In genomic region chr9:111232997-111233790, GRCh38 we compare ENCODE assay signal across 20 cellular contexts.
A peak's percentile ranks its signal among the peaks of the same experiment; 100 is the strongest.
DNase-seq lines count a peak whose midpoint lies in the region; ATAC-seq and TF ChIP-seq lines count a peak whose summit lies in the region.
"Had no signal": no experiment of that assay in that cellular context is flagged by ENCODE, and none has a peak within 500 bp of the region (broad histone marks: within the 10 kb centered on the region; RNA-seq: fewer than 3 reads in every experiment).

No MANE protein-coding gene starts in this region.

- no peak overlapping the region for H3K4me3 ChIP-seq in endodermal cell (ENCODE audit: low read length)
- H3K4me3 ChIP-seq: BLaER1, K562, pancreas, spleen, thyroid gland had no signal

- H3K27me3 ChIP-seq in endodermal cell (ENCODE audit: control insufficient read depth, insufficient read depth, low read length, poor library complexity, severe bottlenecking): no peaks in the 10 kb centered on the region
- H3K27me3 ChIP-seq: BLaER1, pancreas, spleen, thyroid gland had no signal

- H3K27me3 Mint-ChIP-seq in endodermal cell (ENCODE audit: insufficient read depth) (peaks cover 2% of the 10 kb centered on the region), nephron progenitor cell (ENCODE audit: low read depth, poor library complexity) (no peaks in the 10 kb centered on the region)

- H3K4me3 Mint-ChIP-seq in endodermal cell (no peak overlapping the region), nephron progenitor cell (no peak overlapping the region)

- no peaks in the 10 kb centered on the region for H3K9me3 Mint-ChIP-seq in endodermal cell
- no peaks in the 10 kb centered on the region for H3K9me3 Mint-ChIP-seq in nephron progenitor cell

- H3K27ac ChIP-seq in endodermal cell (ENCODE audit: low read depth, low read length): no peak overlapping the region
- H3K27ac ChIP-seq: BLaER1, pancreas, spleen, thyroid gland had no signal

- no peaks in the 10 kb centered on the region for H3K36me3 ChIP-seq in endodermal cell (ENCODE audit: control insufficient read depth, insufficient read depth, low read length)
- H3K36me3 ChIP-seq: BLaER1, pancreas, spleen, thyroid gland had no signal

- DNase-seq in ELF-1 (ENCODE audit: low read depth, low spot score) (peak; percentile 27), LHCN-M2 (ENCODE audit: low read depth) (peak; percentile 72), endodermal cell (peak; percentile 79), nephron progenitor cell (peak; percentile 3), nucleus accumbens (lab: John Stamatoyannopoulos, UW) (no peak), islet precursor cell (no peak), left lobe of liver (ENCODE audit: low spot score) (no peak), GOT3 (lab: John Stamatoyannopoulos, UW) (no peak)
- DNase-seq: activated gamma-delta T cell; erythroblast; glutamatergic neuron; NCI-H2171 treated with DMSO at 0.1 percent for 48 hours; NK-92 treated with Interleukin-12 subunit alpha and Interleukin-12 subunit beta, amount 100 ng/mL, for 24 hours; pancreas; SHP77; spleen; thyroid gland had no signal

- H3K36me3 Mint-ChIP-seq in endodermal cell (ENCODE audit: low read depth) (no peaks in the 10 kb centered on the region), nephron progenitor cell (ENCODE audit: low read depth) (no peaks in the 10 kb centered on the region)

- H3K9ac ChIP-seq in endodermal cell (ENCODE audit: extremely low read depth, low read length, poor library complexity, severe bottlenecking): no peak overlapping the region
- H3K9ac ChIP-seq: BLaER1 had no signal

- H3K27ac Mint-ChIP-seq in endodermal cell (peak overlapping the region; percentile 84), nephron progenitor cell (no peak overlapping the region)

- WGBS in endodermal cell (ENCODE audit: insufficient coverage in 1 of 2, insufficient read length in 1 of 2), 2 experiments: 64 to 71% methylated on average over 5 to 8 of the region's 8 CpGs

- ATAC-seq in left lobe of liver: no peak
- ATAC-seq: activated CD4-positive, CD25-positive, alpha-beta regulatory T cell treated with anti-CD3 and anti-CD28 coated beads, Interleukin-2, amount 50 U/mL, for 24 hours; K562; pancreas had no signal

- no peaks in the 10 kb centered on the region for H3K9me3 ChIP-seq in endodermal cell (ENCODE audit: control insufficient read depth, low read length)
- H3K9me3 ChIP-seq: BLaER1, pancreas, spleen, thyroid gland had no signal

- peaks cover 2% of the 10 kb centered on the region for H3K4me1 ChIP-seq in endodermal cell (ENCODE audit: control insufficient read depth, insufficient read depth, low read length)
- H3K4me1 ChIP-seq: BLaER1, pancreas, spleen, thyroid gland had no signal

- H3K4me1 Mint-ChIP-seq in endodermal cell: peaks cover 41% of the 10 kb centered on the region
- H3K4me1 Mint-ChIP-seq in nephron progenitor cell: peaks cover 16% of the 10 kb centered on the region

- TF ChIP-seq CTCF in endodermal cell (conservative IDR thresholded peaks at IDR 0.05) (peak; percentile 40), nephron progenitor cell (IDR thresholded peaks at IDR 0.05) (no peak)

Comparison
In these comparisons a context has a peak if more than half of its experiments do, and no peak if none do; other contexts are left out.
1. DNase-seq: peak in ELF-1 (single experiment), LHCN-M2 (single experiment), endodermal cell (single experiment) and nephron progenitor cell (single experiment); none in nucleus accumbens (0 of 56), islet precursor cell (single experiment), left lobe of liver (single experiment) and GOT3 (single experiment).